ENCODE assay signal across 20 cellular contexts in the genomic region with DNA sequence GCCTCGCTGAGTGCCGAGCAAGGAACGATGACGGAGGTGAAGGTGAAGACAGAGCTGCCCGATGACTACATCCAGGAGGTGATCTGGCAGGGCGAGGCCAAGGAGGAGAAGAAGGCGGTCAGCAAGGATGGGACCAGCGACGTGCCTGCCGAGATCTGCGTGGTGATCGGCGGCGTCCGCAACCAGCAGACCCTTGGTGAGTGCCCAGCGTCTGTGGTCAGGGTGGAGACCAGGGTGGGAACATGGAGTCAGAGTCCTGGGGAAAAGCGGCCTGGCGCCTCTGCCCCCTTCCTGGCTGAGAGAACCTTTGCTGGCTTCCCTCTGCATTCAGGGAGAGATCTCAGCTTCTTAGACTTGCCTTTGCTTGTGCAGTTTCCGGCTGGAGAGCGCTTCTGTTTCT.
DNase-seq lines count a peak whose midpoint lies in the region; ATAC-seq, FAIRE-seq and TF ChIP-seq lines count a peak whose summit lies in the region.
"Had no signal": no experiment of that assay in that cellular context is flagged by ENCODE, and none has a peak within 500 bp of the region (broad histone marks: within the 10 kb centered on the region; RNA-seq: fewer than 3 reads in every experiment).

No MANE protein-coding gene starts in this region.

- 97% methylated on average over 20 of the region's 20 CpGs for WGBS in liver
- WGBS in HepG2 (ENCODE audit: low lambda C conversion rate) = 83% methylated on average over 17 of the region's 20 CpGs
- WGBS in right lobe of liver (ENCODE audit: insufficient coverage, low coverage, low lambda C conversion rate, missing lambda C conversion rate) = 92% methylated on average over 10 of the region's 20 CpGs

- no peaks in the 10 kb centered on the region for H3K36me3 ChIP-seq in liver (ENCODE audit: control insufficient read depth in 4 of 4, insufficient read depth in 3 of 4, low read depth in 1 of 4, low read length in 3 of 4)
- H3K36me3 ChIP-seq in HepG2 (replicated peaks in 1 of 2; ENCODE audit: control insufficient read depth in 1 of 2, insufficient read depth in 2 of 2, low read length in 2 of 2) = no peaks in the 10 kb centered on the region
- H3K36me3 ChIP-seq in right lobe of liver = no peaks in the 10 kb centered on the region
- H3K36me3 ChIP-seq in tibial artery = peaks cover 0 to 15% (median 0%) of the 10 kb centered on the region in 3 donors
- H3K36me3 ChIP-seq in brain microvascular endothelial cell (replicated peaks) = peaks cover 10% of the 10 kb centered on the region

- in situ Hi-C loops in HepG2 (cut with HindIII; ENCODE audit: extremely low pct_ligation_motif_present, low pct_unique_long_range_greater_than_20kb) (no loop called here), brain microvascular endothelial cell (cut with HindIII; ENCODE audit: low pct_ligation_motif_present, low sequenced_read_pairs) (no loop called here)

- no peak overlapping the region for H2AFZ ChIP-seq in HepG2 (ENCODE audit: low read length)

- H4K20me1 ChIP-seq in HepG2 (ENCODE audit: insufficient read depth, low read length) = no peaks in the 10 kb centered on the region

- no peak for ATAC-seq in HepG2
- ATAC-seq in right lobe of liver = no peak
- ATAC-seq in omental fat pad (ENCODE audit: low FRiP score) = no peak

- POLR2A ChIA-PET in HepG2 (lab: Yijun Ruan, JAX) = no interaction called here

- BruUV-seq in HepG2 (replicated peaks; lab: Mats Ljungman, UMichigan) = no TSS peak

- no peak for TF ChIP-seq EP300 in HepG2 (IDR thresholded peaks at IDR 0.05; ENCODE audit: low read depth in 2 of 2, low read length in 2 of 2)
- no peak for TF ChIP-seq EP300 in HepG2 (CRISPR knock-in tag; IDR thresholded peaks at IDR 0.05; ENCODE audit: borderline replicate concordance)

- H3K9ac ChIP-seq in liver (ENCODE audit: low read depth in 1 of 2, low read length in 2 of 2) (peak overlapping the region; percentile 52 to 68), HepG2 (ENCODE audit: insufficient read depth, low read depth, low read length) (no peak overlapping the region)
- H3K9ac ChIP-seq: KMS-11 had no signal

- H3K4me3 ChIP-seq in liver (ENCODE audit: low read depth in 1 of 3, low read length in 3 of 3) (no peak overlapping the region), HepG2 (replicated peaks in 1 of 3; ENCODE audit: insufficient read depth in 1 of 3, low read depth in 2 of 3, low read length in 3 of 3) (no peak overlapping the region), right lobe of liver (no peak overlapping the region), tibial artery (no peak overlapping the region), brain microvascular endothelial cell (ENCODE audit: low read depth, low read length) (no peak overlapping the region)

- intact Hi-C loops in HepG2 (cut with micrococcal nuclease; ENCODE audit: unreplicated experiment) = no loop called here
- intact Hi-C loops in right lobe of liver (cut with DNase I) = no loop called here
- intact Hi-C loops in tibial artery (cut with DNase I; ENCODE audit: low total_unique reads) = no loop called here

- no peak for TF ChIP-seq POLR2A in HepG2 (IDR thresholded peaks at IDR 0.05; ENCODE audit: insufficient read depth in 1 of 2, low read depth in 2 of 2, low read length in 2 of 2)
- TF ChIP-seq POLR2A in right lobe of liver (IDR thresholded peaks at IDR 0.05) = no peak

- DNase-seq in HepG2 (ENCODE audit: low spot score) = no peak
- no peak for DNase-seq in right lobe of liver
- peak; percentile 14 for DNase-seq in omental fat pad (ENCODE audit: low spot score)
- no peak for DNase-seq in tibial artery
- no peak for DNase-seq in brain microvascular endothelial cell
- DNase-seq in activated CD8-positive, alpha-beta memory T cell treated with anti-CD3 and anti-CD28 coated beads, Interleukin-2, amount 50 U/mL, for 4 hours = no peak
- no peak for DNase-seq in islet precursor cell
- DNase-seq: DMS153, DND-41, HCEC 1CT, MM.1S, NCI-H2029, NCI-H524 treated with DMSO at 0.1 percent for 48 hours, NCI-H774, SIG-M5 had no signal

- CTCF ChIA-PET in HepG2 (lab: Yijun Ruan, JAX; ENCODE audit: low intra/inter-chr PET ratio, low total read pairs) = no interaction called here

- TF ChIP-seq RAD21 in liver (IDR thresholded peaks at IDR 0.05) (no peak), HepG2 (CRISPR knock-in tag; IDR thresholded peaks at IDR 0.05) (no peak)

- no peak overlapping the region for H3K4me2 ChIP-seq in HepG2 (ENCODE audit: low read depth, low read length)
- H3K4me2 ChIP-seq: KMS-11 had no signal

- H3K79me2 ChIP-seq in HepG2 (ENCODE audit: insufficient read depth, low read length) = no peaks in the 10 kb centered on the region

- H3K9me3 ChIP-seq in liver (ENCODE audit: control insufficient read depth in 4 of 4, low read length in 3 of 4) (no peaks in the 10 kb centered on the region), HepG2 (ENCODE audit: low read length) (no peaks in the 10 kb centered on the region), right lobe of liver (no peaks in the 10 kb centered on the region), tibial artery (no peaks in the 10 kb centered on the region)

- H3K27me3 ChIP-seq in liver (ENCODE audit: control insufficient read depth in 4 of 4, insufficient read depth in 4 of 4, low read length in 3 of 4) = no peaks in the 10 kb centered on the region
- H3K27me3 ChIP-seq in HepG2 (ENCODE audit: control insufficient read depth in 1 of 2, insufficient read depth in 2 of 2, low read length in 2 of 2) = peaks cover 0 to 16% of the 10 kb centered on the region in 2 experiments; a peak in 2 of 5 replicates
- H3K27me3 ChIP-seq in right lobe of liver = no peaks in the 10 kb centered on the region
- H3K27me3 ChIP-seq in tibial artery = no peaks in the 10 kb centered on the region
- H3K27me3 ChIP-seq in brain microvascular endothelial cell (replicated peaks) = no peaks in the 10 kb centered on the region

- FAIRE-seq in HepG2 (lab: Jason Lieb, UNC) = no peak
- FAIRE-seq: GM18507, H1, RCC 7860 had no signal

- peak overlapping the region; percentile 85 for H3K27ac ChIP-seq in liver (ENCODE audit: low read depth in 1 of 2, low read length in 2 of 2)
- no peak overlapping the region for H3K27ac ChIP-seq in HepG2 (ENCODE audit: extremely low read length, insufficient read depth, low read length)
- peak overlapping the region; percentile 70 to 82 (median 78) for H3K27ac ChIP-seq in right lobe of liver
- peak overlapping the region; percentile 70 to 79 for H3K27ac ChIP-seq in tibial artery
- no peak overlapping the region for H3K27ac ChIP-seq in brain microvascular endothelial cell
- H3K27ac ChIP-seq: KMS-11 had no signal

- no peak for TF ChIP-seq CTCF in liver (IDR thresholded peaks at IDR 0.05; ENCODE audit: low read depth, low read length, missing input control)
- TF ChIP-seq CTCF in HepG2 (CRISPR knock-in tag; IDR thresholded peaks at IDR 0.05) = no peak
- no peak for TF ChIP-seq CTCF in right lobe of liver (IDR thresholded peaks at IDR 0.05)
- TF ChIP-seq CTCF in omental fat pad (IDR thresholded peaks at IDR 0.05) = no peak
- no peak for TF ChIP-seq CTCF in tibial artery (IDR thresholded peaks at IDR 0.05)
- TF ChIP-seq CTCF in brain microvascular endothelial cell (IDR thresholded peaks at IDR 0.05; ENCODE audit: low read depth, low read length, missing control alignments) = no peak

- H3K4me1 ChIP-seq in liver (ENCODE audit: control insufficient read depth in 4 of 4, insufficient read depth in 4 of 4, low read length in 3 of 4) (peaks cover 29 to 54% (median 45%) of the 10 kb centered on the region in 4 donors), HepG2 (ENCODE audit: insufficient read depth, low read length) (0 out of 2 replicates have a peak, but pooled peaks cover 7% of the 10 kb centered on the region), right lobe of liver (peaks cover 0 to 57% (median 31%) of the 10 kb centered on the region in 4 donors), tibial artery (peaks cover 0 to 53% (median 47%) of the 10 kb centered on the region in 4 donors)

TF ChIP-seq in liver, 16 proteins besides CTCF, POLR2A, EP300 and RAD21:
- TF ChIP-seq EGR1 (IDR thresholded peaks at IDR 0.05; ENCODE audit: low read depth in 2 of 2) (no peak), JUND (IDR thresholded peaks at IDR 0.05) (no peak), MAX (IDR thresholded peaks at IDR 0.05) (no peak), SP1 (IDR thresholded peaks at IDR 0.05) (no peak)
TF ChIP-seq in liver: peak in this region for 0.

TF ChIP-seq in HepG2, 621 proteins besides CTCF, POLR2A, EP300 and RAD21:
- no peak for TF ChIP-seq ZSCAN22 (CRISPR knock-in tag; IDR thresholded peaks at IDR 0.05)

Comparison
In these comparisons a context has a peak if more than half of its experiments do, and no peak if none do; other contexts are left out.
1. H3K27ac ChIP-seq: peak in liver (2 of 2), right lobe of liver (3 of 3) and tibial artery (2 of 2); none in HepG2 (single experiment) and brain microvascular endothelial cell (single experiment).